In the genomic region with DNA sequence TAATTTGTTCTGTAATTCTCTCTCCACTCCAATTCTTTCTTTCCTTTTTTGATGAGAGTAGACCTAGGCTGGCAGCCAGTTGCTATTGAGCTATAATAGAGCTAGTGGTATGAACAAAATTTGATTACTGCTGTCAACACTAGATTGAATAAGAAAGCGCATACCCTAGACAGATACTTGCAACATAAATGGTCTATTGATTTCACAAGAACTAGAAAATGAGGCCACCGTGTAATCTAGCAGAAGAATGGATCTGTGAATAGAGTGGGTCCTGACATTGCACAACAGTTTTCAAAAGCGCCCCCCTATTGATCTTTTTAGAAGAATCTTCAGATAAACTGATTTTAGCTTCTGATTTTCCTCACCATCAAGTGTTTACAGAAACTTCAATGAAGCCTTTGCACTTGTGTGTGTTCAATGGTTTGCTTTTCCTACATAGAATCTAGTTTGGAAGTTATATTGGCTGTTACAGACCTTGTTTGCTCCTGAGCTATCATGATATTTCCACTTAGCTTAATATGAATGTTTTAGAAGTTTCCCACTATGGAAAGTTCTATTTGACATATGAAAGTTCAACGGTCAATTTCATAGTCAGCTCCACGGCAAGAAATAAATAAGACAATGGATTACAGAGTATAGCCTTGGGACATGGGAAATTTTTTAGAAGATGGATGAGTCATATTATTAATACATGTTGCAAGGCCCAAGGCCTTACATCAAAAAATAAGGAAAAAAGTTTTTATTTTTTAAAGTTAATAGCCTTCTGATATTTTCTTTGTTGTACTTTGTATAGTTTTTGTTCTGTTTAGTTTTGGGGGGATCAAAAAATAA, we compare ENCODE assay signal across 1 cellular context.
TF ChIP-seq lines count a peak whose summit lies in the region.

No MANE protein-coding gene starts in this region.

TF ChIP-seq in HepG2, 621 proteins besides CTCF, POLR2A, EP300 and RAD21 (continued from another document and continues in another):
- TF ChIP-seq, protein P1, sequence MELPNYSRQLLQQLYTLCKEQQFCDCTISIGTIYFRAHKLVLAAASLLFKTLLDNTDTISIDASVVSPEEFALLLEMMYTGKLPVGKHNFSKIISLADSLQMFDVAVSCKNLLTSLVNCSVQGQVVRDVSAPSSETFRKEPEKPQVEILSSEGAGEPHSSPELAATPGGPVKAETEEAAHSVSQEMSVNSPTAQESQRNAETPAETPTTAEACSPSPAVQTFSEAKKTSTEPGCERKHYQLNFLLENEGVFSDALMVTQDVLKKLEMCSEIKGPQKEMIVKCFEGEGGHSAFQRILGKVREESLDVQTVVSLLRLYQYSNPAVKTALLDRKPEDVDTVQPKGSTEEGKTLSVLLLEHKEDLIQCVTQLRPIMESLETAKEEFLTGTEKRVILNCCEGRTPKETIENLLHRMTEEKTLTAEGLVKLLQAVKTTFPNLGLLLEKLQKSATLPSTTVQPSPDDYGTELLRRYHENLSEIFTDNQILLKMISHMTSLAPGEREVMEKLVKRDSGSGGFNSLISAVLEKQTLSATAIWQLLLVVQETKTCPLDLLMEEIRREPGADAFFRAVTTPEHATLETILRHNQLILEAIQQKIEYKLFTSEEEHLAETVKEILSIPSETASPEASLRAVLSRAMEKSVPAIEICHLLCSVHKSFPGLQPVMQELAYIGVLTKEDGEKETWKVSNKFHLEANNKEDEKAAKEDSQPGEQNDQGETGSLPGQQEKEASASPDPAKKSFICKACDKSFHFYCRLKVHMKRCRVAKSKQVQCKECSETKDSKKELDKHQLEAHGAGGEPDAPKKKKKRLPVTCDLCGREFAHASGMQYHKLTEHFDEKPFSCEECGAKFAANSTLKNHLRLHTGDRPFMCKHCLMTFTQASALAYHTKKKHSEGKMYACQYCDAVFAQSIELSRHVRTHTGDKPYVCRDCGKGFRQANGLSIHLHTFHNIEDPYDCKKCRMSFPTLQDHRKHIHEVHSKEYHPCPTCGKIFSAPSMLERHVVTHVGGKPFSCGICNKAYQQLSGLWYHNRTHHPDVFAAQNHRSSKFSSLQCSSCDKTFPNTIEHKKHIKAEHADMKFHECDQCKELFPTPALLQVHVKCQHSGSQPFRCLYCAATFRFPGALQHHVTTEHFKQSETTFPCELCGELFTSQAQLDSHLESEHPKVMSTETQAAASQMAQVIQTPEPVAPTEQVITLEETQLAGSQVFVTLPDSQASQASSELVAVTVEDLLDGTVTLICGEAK (IDR thresholded peaks at IDR 0.05) = no peak
- TF ChIP-seq, protein P1 (CRISPR knock-in tag; IDR thresholded peaks at IDR 0.05) = no peak
- TF ChIP-seq ZNF607 (CRISPR knock-in tag; IDR thresholded peaks at IDR 0.05; ENCODE audit: borderline replicate concordance) = no peak
- TF ChIP-seq AHR (CRISPR knock-in tag; IDR thresholded peaks at IDR 0.05) = no peak
- peak; percentile 46; the same call in 1 of the 2 replicates for TF ChIP-seq THAP11 (CRISPR knock-in tag; IDR thresholded peaks at IDR 0.05)
- TF ChIP-seq ZNF660 (CRISPR knock-in tag; IDR thresholded peaks at IDR 0.05; ENCODE audit: borderline replicate concordance, low read depth) = no peak
- TF ChIP-seq, protein P2, sequence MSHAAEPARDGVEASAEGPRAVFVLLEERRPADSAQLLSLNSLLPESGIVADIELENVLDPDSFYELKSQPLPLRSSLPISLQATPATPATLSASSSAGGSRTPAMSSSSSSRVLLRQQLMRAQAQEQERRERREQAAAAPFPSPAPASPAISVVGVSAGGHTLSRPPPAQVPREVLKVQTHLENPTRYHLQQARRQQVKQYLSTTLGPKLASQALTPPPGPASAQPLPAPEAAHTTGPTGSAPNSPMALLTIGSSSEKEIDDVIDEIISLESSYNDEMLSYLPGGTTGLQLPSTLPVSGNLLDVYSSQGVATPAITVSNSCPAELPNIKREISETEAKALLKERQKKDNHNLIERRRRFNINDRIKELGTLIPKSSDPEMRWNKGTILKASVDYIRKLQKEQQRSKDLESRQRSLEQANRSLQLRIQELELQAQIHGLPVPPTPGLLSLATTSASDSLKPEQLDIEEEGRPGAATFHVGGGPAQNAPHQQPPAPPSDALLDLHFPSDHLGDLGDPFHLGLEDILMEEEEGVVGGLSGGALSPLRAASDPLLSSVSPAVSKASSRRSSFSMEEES (CRISPR knock-in tag; IDR thresholded peaks at IDR 0.05) = no peak
- no peak for TF ChIP-seq MXI1 (IDR thresholded peaks at IDR 0.05; ENCODE audit: borderline replicate concordance, low read depth, low read length)
- no peak for TF ChIP-seq GLI4 (CRISPR knock-in tag; IDR thresholded peaks at IDR 0.05; ENCODE audit: borderline replicate concordance)
- TF ChIP-seq, protein P3, sequence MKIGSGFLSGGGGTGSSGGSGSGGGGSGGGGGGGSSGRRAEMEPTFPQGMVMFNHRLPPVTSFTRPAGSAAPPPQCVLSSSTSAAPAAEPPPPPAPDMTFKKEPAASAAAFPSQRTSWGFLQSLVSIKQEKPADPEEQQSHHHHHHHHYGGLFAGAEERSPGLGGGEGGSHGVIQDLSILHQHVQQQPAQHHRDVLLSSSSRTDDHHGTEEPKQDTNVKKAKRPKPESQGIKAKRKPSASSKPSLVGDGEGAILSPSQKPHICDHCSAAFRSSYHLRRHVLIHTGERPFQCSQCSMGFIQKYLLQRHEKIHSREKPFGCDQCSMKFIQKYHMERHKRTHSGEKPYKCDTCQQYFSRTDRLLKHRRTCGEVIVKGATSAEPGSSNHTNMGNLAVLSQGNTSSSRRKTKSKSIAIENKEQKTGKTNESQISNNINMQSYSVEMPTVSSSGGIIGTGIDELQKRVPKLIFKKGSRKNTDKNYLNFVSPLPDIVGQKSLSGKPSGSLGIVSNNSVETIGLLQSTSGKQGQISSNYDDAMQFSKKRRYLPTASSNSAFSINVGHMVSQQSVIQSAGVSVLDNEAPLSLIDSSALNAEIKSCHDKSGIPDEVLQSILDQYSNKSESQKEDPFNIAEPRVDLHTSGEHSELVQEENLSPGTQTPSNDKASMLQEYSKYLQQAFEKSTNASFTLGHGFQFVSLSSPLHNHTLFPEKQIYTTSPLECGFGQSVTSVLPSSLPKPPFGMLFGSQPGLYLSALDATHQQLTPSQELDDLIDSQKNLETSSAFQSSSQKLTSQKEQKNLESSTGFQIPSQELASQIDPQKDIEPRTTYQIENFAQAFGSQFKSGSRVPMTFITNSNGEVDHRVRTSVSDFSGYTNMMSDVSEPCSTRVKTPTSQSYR (CRISPR knock-in tag; IDR thresholded peaks at IDR 0.05; ENCODE audit: borderline replicate concordance) = no peak
- TF ChIP-seq, protein P4, sequence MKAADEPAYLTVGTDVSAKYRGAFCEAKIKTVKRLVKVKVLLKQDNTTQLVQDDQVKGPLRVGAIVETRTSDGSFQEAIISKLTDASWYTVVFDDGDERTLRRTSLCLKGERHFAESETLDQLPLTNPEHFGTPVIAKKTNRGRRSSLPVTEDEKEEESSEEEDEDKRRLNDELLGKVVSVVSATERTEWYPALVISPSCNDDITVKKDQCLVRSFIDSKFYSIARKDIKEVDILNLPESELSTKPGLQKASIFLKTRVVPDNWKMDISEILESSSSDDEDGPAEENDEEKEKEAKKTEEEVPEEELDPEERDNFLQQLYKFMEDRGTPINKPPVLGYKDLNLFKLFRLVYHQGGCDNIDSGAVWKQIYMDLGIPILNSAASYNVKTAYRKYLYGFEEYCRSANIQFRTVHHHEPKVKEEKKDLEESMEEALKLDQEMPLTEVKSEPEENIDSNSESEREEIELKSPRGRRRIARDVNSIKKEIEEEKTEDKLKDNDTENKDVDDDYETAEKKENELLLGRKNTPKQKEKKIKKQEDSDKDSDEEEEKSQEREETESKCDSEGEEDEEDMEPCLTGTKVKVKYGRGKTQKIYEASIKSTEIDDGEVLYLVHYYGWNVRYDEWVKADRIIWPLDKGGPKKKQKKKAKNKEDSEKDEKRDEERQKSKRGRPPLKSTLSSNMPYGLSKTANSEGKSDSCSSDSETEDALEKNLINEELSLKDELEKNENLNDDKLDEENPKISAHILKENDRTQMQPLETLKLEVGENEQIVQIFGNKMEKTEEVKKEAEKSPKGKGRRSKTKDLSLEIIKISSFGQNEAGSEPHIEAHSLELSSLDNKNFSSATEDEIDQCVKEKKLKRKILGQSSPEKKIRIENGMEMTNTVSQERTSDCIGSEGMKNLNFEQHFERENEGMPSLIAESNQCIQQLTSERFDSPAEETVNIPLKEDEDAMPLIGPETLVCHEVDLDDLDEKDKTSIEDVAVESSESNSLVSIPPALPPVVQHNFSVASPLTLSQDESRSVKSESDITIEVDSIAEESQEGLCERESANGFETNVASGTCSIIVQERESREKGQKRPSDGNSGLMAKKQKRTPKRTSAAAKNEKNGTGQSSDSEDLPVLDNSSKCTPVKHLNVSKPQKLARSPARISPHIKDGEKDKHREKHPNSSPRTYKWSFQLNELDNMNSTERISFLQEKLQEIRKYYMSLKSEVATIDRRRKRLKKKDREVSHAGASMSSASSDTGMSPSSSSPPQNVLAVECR (CRISPR knock-in tag; IDR thresholded peaks at IDR 0.05; ENCODE audit: borderline replicate concordance) = no peak; the same call in 1 of the 2 replicates
- no peak for TF ChIP-seq ZNF530 (CRISPR knock-in tag; IDR thresholded peaks at IDR 0.05; ENCODE audit: low read depth)
- TF ChIP-seq, protein P5, sequence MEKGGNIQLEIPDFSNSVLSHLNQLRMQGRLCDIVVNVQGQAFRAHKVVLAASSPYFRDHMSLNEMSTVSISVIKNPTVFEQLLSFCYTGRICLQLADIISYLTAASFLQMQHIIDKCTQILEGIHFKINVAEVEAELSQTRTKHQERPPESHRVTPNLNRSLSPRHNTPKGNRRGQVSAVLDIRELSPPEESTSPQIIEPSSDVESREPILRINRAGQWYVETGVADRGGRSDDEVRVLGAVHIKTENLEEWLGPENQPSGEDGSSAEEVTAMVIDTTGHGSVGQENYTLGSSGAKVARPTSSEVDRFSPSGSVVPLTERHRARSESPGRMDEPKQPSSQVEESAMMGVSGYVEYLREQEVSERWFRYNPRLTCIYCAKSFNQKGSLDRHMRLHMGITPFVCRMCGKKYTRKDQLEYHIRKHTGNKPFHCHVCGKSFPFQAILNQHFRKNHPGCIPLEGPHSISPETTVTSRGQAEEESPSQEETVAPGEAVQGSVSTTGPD (CRISPR knock-in tag; IDR thresholded peaks at IDR 0.05) = no peak
- no peak for TF ChIP-seq ARNT2 (CRISPR knock-in tag; IDR thresholded peaks at IDR 0.05; ENCODE audit: low read depth)
- TF ChIP-seq, protein P6, sequence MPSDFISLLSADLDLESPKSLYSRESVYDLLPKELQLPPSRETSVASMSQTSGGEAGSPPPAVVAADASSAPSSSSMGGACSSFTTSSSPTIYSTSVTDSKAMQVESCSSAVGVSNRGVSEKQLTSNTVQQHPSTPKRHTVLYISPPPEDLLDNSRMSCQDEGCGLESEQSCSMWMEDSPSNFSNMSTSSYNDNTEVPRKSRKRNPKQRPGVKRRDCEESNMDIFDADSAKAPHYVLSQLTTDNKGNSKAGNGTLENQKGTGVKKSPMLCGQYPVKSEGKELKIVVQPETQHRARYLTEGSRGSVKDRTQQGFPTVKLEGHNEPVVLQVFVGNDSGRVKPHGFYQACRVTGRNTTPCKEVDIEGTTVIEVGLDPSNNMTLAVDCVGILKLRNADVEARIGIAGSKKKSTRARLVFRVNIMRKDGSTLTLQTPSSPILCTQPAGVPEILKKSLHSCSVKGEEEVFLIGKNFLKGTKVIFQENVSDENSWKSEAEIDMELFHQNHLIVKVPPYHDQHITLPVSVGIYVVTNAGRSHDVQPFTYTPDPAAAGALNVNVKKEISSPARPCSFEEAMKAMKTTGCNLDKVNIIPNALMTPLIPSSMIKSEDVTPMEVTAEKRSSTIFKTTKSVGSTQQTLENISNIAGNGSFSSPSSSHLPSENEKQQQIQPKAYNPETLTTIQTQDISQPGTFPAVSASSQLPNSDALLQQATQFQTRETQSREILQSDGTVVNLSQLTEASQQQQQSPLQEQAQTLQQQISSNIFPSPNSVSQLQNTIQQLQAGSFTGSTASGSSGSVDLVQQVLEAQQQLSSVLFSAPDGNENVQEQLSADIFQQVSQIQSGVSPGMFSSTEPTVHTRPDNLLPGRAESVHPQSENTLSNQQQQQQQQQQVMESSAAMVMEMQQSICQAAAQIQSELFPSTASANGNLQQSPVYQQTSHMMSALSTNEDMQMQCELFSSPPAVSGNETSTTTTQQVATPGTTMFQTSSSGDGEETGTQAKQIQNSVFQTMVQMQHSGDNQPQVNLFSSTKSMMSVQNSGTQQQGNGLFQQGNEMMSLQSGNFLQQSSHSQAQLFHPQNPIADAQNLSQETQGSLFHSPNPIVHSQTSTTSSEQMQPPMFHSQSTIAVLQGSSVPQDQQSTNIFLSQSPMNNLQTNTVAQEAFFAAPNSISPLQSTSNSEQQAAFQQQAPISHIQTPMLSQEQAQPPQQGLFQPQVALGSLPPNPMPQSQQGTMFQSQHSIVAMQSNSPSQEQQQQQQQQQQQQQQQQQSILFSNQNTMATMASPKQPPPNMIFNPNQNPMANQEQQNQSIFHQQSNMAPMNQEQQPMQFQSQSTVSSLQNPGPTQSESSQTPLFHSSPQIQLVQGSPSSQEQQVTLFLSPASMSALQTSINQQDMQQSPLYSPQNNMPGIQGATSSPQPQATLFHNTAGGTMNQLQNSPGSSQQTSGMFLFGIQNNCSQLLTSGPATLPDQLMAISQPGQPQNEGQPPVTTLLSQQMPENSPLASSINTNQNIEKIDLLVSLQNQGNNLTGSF (CRISPR knock-in tag; IDR thresholded peaks at IDR 0.05) = no peak
- no peak for TF ChIP-seq KLF15 (CRISPR knock-in tag; IDR thresholded peaks at IDR 0.05; ENCODE audit: borderline replicate concordance)
- no peak for TF ChIP-seq JARID2 (CRISPR knock-in tag; IDR thresholded peaks at IDR 0.05; ENCODE audit: insufficient replicate concordance)
- peak; percentile 78; the same call in 1 of the 2 replicates for TF ChIP-seq GFI1 (CRISPR knock-in tag; IDR thresholded peaks at IDR 0.05; ENCODE audit: borderline replicate concordance)
- TF ChIP-seq FOXK1 (CRISPR knock-in tag; IDR thresholded peaks at IDR 0.05; ENCODE audit: borderline replicate concordance, low read depth) = peak; percentile 38; the same call in 1 of the 2 replicates
- no peak for TF ChIP-seq SNAPC2 (CRISPR knock-in tag; IDR thresholded peaks at IDR 0.05)
